13 cellular contexts compared by ENCODE assay signal in the genomic region with DNA sequence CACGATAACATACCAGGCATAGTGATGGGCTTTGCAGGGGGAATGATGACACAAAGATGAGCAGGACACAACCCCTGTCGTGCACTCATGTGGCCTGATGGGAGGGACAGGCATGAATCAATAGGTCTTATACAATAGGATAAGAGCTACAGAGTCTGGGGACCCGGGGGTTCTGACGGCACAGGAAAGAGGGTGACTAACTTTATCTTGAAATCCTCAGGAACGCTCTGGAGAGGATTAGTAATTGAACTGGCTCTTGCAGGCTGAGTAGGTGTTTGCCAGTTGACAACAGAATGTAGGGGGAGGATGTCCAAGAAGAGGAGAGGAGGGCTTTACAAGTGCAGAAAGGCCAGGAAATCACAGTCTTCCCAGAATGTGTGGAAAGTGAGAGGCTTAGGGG.
A peak's percentile ranks its signal among the peaks of the same experiment; 100 is the strongest.
DNase-seq lines count a peak whose midpoint lies in the region; ATAC-seq and TF ChIP-seq lines count a peak whose summit lies in the region.
"Had no signal": no experiment of that assay in that cellular context is flagged by ENCODE, and none has a peak within 500 bp of the region (broad histone marks: within the 10 kb centered on the region; RNA-seq: fewer than 3 reads in every experiment).

No MANE protein-coding gene starts in this region.

- H3K27ac ChIP-seq in epithelial cell of prostate = peak overlapping the region; percentile 53
- H3K27ac ChIP-seq in coronary artery = no peak overlapping the region
- H3K27ac ChIP-seq in effector memory CD4-positive, alpha-beta T cell (ENCODE audit: insufficient read depth, low read length, poor library complexity, severe bottlenecking) = no peak overlapping the region
- H3K27ac ChIP-seq: transverse colon had no signal

- no peak overlapping the region for H3K4me3 ChIP-seq in coronary artery
- H3K4me3 ChIP-seq in effector memory CD4-positive, alpha-beta T cell (ENCODE audit: insufficient read depth, low read depth, low read length, poor library complexity, severe bottlenecking) = no peak overlapping the region
- H3K4me3 ChIP-seq: transverse colon had no signal

- DNase-seq in EH (ENCODE audit: low read depth) (peak; percentile 87), RKO (ENCODE audit: low spot score) (peak; percentile 83), epithelial cell of prostate (ENCODE audit: low read depth, low spot score) (no peak), non-pigmented ciliary epithelial cell (ENCODE audit: low read depth) (peak; percentile 80), NOMO-1 treated with DMSO at 0.1 percent for 48 hours (lab: John Stamatoyannopoulos, UW; ENCODE audit: unreplicated experiment) (no peak), coronary artery (ENCODE audit: low spot score) (no peak)
- DNase-seq in effector memory CD4-positive, alpha-beta T cell = no peak
- DNase-seq: activated CD8-positive, alpha-beta memory T cell treated with anti-CD3 and anti-CD28 coated beads, Interleukin-2, amount 10 ng/mL, durations not matched to agents 7 days and 5 days; activated naive CD8-positive, alpha-beta T cell treated with anti-CD3 and anti-CD28 coated beads, Interleukin-2, amount 10 ng/mL, durations not matched to agents 7 days and 5 days; left colon; NCI-H1436 treated with DMSO at 0.1 percent for 48 hours; transverse colon had no signal

- no peaks in the 10 kb centered on the region for H3K4me1 ChIP-seq in effector memory CD4-positive, alpha-beta T cell (ENCODE audit: control insufficient read depth, insufficient read depth, low read length, poor library complexity, severe bottlenecking)

- H3K27me3 ChIP-seq in effector memory CD4-positive, alpha-beta T cell (replicated peaks; ENCODE audit: control insufficient read depth, insufficient read depth, low read length, poor library complexity, severe bottlenecking) = no peaks in the 10 kb centered on the region
- H3K27me3 ChIP-seq: transverse colon had no signal

- no peak for ATAC-seq in GM21825 (IDR thresholded peaks at IDR 0.05; ENCODE audit: unreplicated experiment)
- ATAC-seq: activated CD8-positive, alpha-beta memory T cell treated with anti-CD3 and anti-CD28 coated beads, Interleukin-2, amount 10 ng/mL, durations not matched to agents 7 days and 5 days; left colon had no signal

- no peak for TF ChIP-seq CTCF in coronary artery (IDR thresholded peaks at IDR 0.05)

- H3K9me3 ChIP-seq in effector memory CD4-positive, alpha-beta T cell (ENCODE audit: control insufficient read depth, low read length) = no peaks in the 10 kb centered on the region
- H3K9me3 ChIP-seq: transverse colon had no signal

- H3K36me3 ChIP-seq in effector memory CD4-positive, alpha-beta T cell (ENCODE audit: control insufficient read depth, insufficient read depth, low read length) = no peaks in the 10 kb centered on the region
- H3K36me3 ChIP-seq: transverse colon had no signal

Comparison
In these comparisons a context has a peak if more than half of its experiments do, and no peak if none do; other contexts are left out.
1. DNase-seq: peak in EH (single experiment), RKO (single experiment) and non-pigmented ciliary epithelial cell (single experiment); none in epithelial cell of prostate (single experiment), NOMO-1 treated with DMSO at 0.1 percent for 48 hours (single experiment), coronary artery (single experiment) and effector memory CD4-positive, alpha-beta T cell (0 of 3).